Comparison of ENCODE assay signal across 1 cellular context in genomic region chr1:15799928-15800835, GRCh38.
TF ChIP-seq lines count a peak whose summit lies in the region.

No MANE protein-coding gene starts in this region.

TF ChIP-seq in H1, 55 proteins besides CTCF, POLR2A, EP300 and RAD21 (continued from another document):
- TF ChIP-seq, protein P1, sequence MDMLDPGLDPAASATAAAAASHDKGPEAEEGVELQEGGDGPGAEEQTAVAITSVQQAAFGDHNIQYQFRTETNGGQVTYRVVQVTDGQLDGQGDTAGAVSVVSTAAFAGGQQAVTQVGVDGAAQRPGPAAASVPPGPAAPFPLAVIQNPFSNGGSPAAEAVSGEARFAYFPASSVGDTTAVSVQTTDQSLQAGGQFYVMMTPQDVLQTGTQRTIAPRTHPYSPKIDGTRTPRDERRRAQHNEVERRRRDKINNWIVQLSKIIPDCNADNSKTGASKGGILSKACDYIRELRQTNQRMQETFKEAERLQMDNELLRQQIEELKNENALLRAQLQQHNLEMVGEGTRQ (IDR thresholded peaks at IDR 0.05; ENCODE audit: low read length): peak; percentile 13; the same call in 1 of the 2 replicates
- TF ChIP-seq MAFK (IDR thresholded peaks at IDR 0.05; ENCODE audit: low read depth, low read length) (no peak), BACH1 (IDR thresholded peaks at IDR 0.05; ENCODE audit: low read length) (no peak), KDM1A (IDR thresholded peaks at IDR 0.05; ENCODE audit: borderline replicate concordance, low read length) (0 out of 2 replicates have a peak, but pooled peaks have one; percentile 14)
